In genomic region chr10:80491251-80492102, GRCh38 we compare ENCODE assay signal across 1 cellular context.
TF ChIP-seq lines count a peak whose summit lies in the region.

No MANE protein-coding gene starts in this region.

TF ChIP-seq in HepG2, 621 proteins besides CTCF, POLR2A, EP300 and RAD21 (continued from another document and continues in another):
- TF ChIP-seq ARID5B (CRISPR knock-in tag; IDR thresholded peaks at IDR 0.05) (peak; percentile 76), RFX1 (IDR thresholded peaks at IDR 0.05) (no peak), DMTF1 (CRISPR knock-in tag; IDR thresholded peaks at IDR 0.05) (no peak), ZNF501 (CRISPR knock-in tag; IDR thresholded peaks at IDR 0.05) (no peak), DBP (CRISPR knock-in tag; IDR thresholded peaks at IDR 0.05; ENCODE audit: not compliant biosample characterization) (no peak), ZNF318 (CRISPR knock-in tag; IDR thresholded peaks at IDR 0.05) (no peak), GFI1 (CRISPR knock-in tag; IDR thresholded peaks at IDR 0.05; ENCODE audit: borderline replicate concordance) (peak; percentile 47; the same call in 1 of the 2 replicates), SPEN (CRISPR knock-in tag; IDR thresholded peaks at IDR 0.05; ENCODE audit: low read depth) (0 out of 2 replicates have a peak, but pooled peaks have one; percentile 29), FOXP4 (CRISPR knock-in tag; IDR thresholded peaks at IDR 0.05) (peak; percentile 91), ZNF879 (CRISPR knock-in tag; IDR thresholded peaks at IDR 0.05) (peak; percentile 24; the same call in 1 of the 2 replicates), ZBTB26 (CRISPR knock-in tag; IDR thresholded peaks at IDR 0.05; ENCODE audit: borderline replicate concordance) (no peak), SOX13 (IDR thresholded peaks at IDR 0.05) (peak; percentile 35; the same call in 1 of the 2 replicates), SOX13 (CRISPR knock-in tag; conservative IDR thresholded peaks at IDR 0.05 in 1 of 2, IDR thresholded peaks at IDR 0.05 in 1 of 2) (peak in 1 of 2 experiments; percentile 75; a peak in 2 of 4 replicates), HOXA7 (CRISPR knock-in tag; IDR thresholded peaks at IDR 0.05) (no peak), REPIN1 (CRISPR knock-in tag; IDR thresholded peaks at IDR 0.05; ENCODE audit: borderline replicate concordance, low read depth) (no peak), KLF16 (CRISPR knock-in tag; IDR thresholded peaks at IDR 0.05) (peak in 1 of 2 experiments; percentile 26; a peak in 1 of 4 replicates), ZBTB7B (CRISPR knock-in tag; IDR thresholded peaks at IDR 0.05) (peak; percentile 83), ZNF710 (CRISPR knock-in tag; IDR thresholded peaks at IDR 0.05; ENCODE audit: borderline replicate concordance) (0 out of 2 replicates have a peak, but pooled peaks have one; percentile 38), TFDP1 (CRISPR knock-in tag; IDR thresholded peaks at IDR 0.05; ENCODE audit: borderline replicate concordance) (peak; percentile 54; the same call in 1 of the 2 replicates), RCOR2 (CRISPR knock-in tag; IDR thresholded peaks at IDR 0.05) (peak; percentile 86), MED13 (CRISPR knock-in tag; IDR thresholded peaks at IDR 0.05) (peak; percentile 95), IKZF1 (IDR thresholded peaks at IDR 0.05) (no peak), HDAC1 (CRISPR knock-in tag; IDR thresholded peaks at IDR 0.05) (peak; percentile 35; the same call in 1 of the 2 replicates), SNAPC5 (CRISPR knock-in tag; IDR thresholded peaks at IDR 0.05; ENCODE audit: borderline replicate concordance) (no peak), POGZ (CRISPR knock-in tag; IDR thresholded peaks at IDR 0.05) (peak; percentile 78), FOXA1 (IDR thresholded peaks at IDR 0.05) (no peak), FOXA1 (CRISPR knock-in tag; IDR thresholded peaks at IDR 0.05) (peak; percentile 84), GATAD1 (CRISPR knock-in tag; IDR thresholded peaks at IDR 0.05) (peak; percentile 45), BRD4 (CRISPR knock-in tag; IDR thresholded peaks at IDR 0.05) (no peak), ZNF790 (CRISPR knock-in tag; IDR thresholded peaks at IDR 0.05; ENCODE audit: borderline replicate concordance) (0 out of 2 replicates have a peak, but pooled peaks have one; percentile 56), ZNF816 (CRISPR knock-in tag; IDR thresholded peaks at IDR 0.05; ENCODE audit: borderline replicate concordance) (no peak), ISL2 (CRISPR knock-in tag; IDR thresholded peaks at IDR 0.05) (peak; percentile 74), ZNF7 (CRISPR knock-in tag; IDR thresholded peaks at IDR 0.05) (no peak), ZBTB25 (CRISPR knock-in tag; IDR thresholded peaks at IDR 0.05) (peak; percentile 55; the same call in 1 of the 2 replicates)
